Comparison of ENCODE assay signal across 11 cellular contexts in genomic region chr4:112282860-112283667, GRCh38. TPM values are rescaled to one million over a fixed set of nuclear protein-coding genes. Genes with fewer than 3 reads are reported as not detected.
A peak's percentile ranks its signal among the peaks of the same experiment; 100 is the strongest.
DNase-seq lines count a peak whose midpoint lies in the region; ATAC-seq and TF ChIP-seq lines count a peak whose summit lies in the region.
"Had no signal": no experiment of that assay in that cellular context is flagged by ENCODE, and none has a peak within 500 bp of the region (broad histone marks: within the 10 kb centered on the region; RNA-seq: fewer than 3 reads in every experiment).

No MANE protein-coding gene starts in this region.

- H3K36me3 Mint-ChIP-seq in activated T-cell treated with anti-CD3 and anti-CD28 coated beads, Interleukin-2, amount 50 U/mL, for 72 hours (ENCODE audit: insufficient read depth in 2 of 2), result peaks cover 26 to 65% of the 10 kb centered on the region in 2 donors
- peaks cover 36% of the 10 kb centered on the region for H3K36me3 Mint-ChIP-seq in dendritic cell treated with granulocyte-macrophage colony-stimulating factor and Interleukin-4, amounts not matched to agents 40 ng/mL and 50 ng/mL, for 4 days (ENCODE audit: low read depth)

- no peaks in the 10 kb centered on the region for H3K9me3 ChIP-seq in PC-3 (ENCODE audit: low read length)
- H3K9me3 ChIP-seq: tibial nerve had no signal

- intact Hi-C loops in PC-3 (cut with micrococcal nuclease), result no loop called here
- intact Hi-C loops in dendritic cell treated with granulocyte-macrophage colony-stimulating factor and Interleukin-4, amounts not matched to agents 40 ng/mL and 50 ng/mL, for 4 days (cut with micrococcal nuclease), result loop anchor here (5.0 kb wide), 1 partner anchor 34 kb away; no protein-coding TSS in a partner anchor

- no TSS peak for BruUV-seq in PC-3 (replicated peaks; lab: Mats Ljungman, UMichigan)

- H3K4me3 Mint-ChIP-seq in activated T-cell treated with anti-CD3 and anti-CD28 coated beads, Interleukin-2, amount 50 U/mL, for 72 hours, result peak overlapping the region; percentile 92 to 95
- no peak overlapping the region for H3K4me3 Mint-ChIP-seq in dendritic cell treated with granulocyte-macrophage colony-stimulating factor and Interleukin-4, amounts not matched to agents 40 ng/mL and 50 ng/mL, for 4 days
- H3K4me3 Mint-ChIP-seq in stimulated activated naive CD8-positive, alpha-beta T cell treated with anti-CD3 and anti-CD28 coated beads, Interleukin-15, amount 100 ng/mL, for 72 hours, result peak overlapping the region; percentile 67 to 99

- no peaks in the 10 kb centered on the region; the same call in 1 of the 2 replicates for H3K36me3 ChIP-seq in PC-3 (ENCODE audit: low read depth, low read length)
- H3K36me3 ChIP-seq: tibial nerve had no signal

- no peaks in the 10 kb centered on the region for H4K20me1 ChIP-seq in PC-3 (ENCODE audit: low read length)

- H3K27ac Mint-ChIP-seq in activated T-cell treated with anti-CD3 and anti-CD28 coated beads, Interleukin-2, amount 50 U/mL, for 72 hours, result peak overlapping the region; percentile 79
- H3K27ac Mint-ChIP-seq in dendritic cell treated with granulocyte-macrophage colony-stimulating factor and Interleukin-4, amounts not matched to agents 40 ng/mL and 50 ng/mL, for 4 days, result peak overlapping the region; percentile 41
- peak overlapping the region in 1 of 2 donors; percentile 37 for H3K27ac Mint-ChIP-seq in stimulated activated naive CD8-positive, alpha-beta T cell treated with anti-CD3 and anti-CD28 coated beads, Interleukin-15, amount 100 ng/mL, for 72 hours

- peak overlapping the region; percentile 96; the same call in 1 of the 2 replicates for H3K4me3 ChIP-seq in PC-3 (ENCODE audit: low read length)

- H3K4me1 ChIP-seq in PC-3 (ENCODE audit: insufficient read depth, low read length), result peaks cover 3% of the 10 kb centered on the region; the same call in 1 of the 2 replicates

- no peaks in the 10 kb centered on the region for H3K9me2 ChIP-seq in PC-3 (replicated peaks; ENCODE audit: low read length)

- H3K9ac ChIP-seq in PC-3 (ENCODE audit: low read length), result no peak overlapping the region

- peaks cover 2 to 7% of the 10 kb centered on the region in 2 donors for H3K9me3 Mint-ChIP-seq in activated T-cell treated with anti-CD3 and anti-CD28 coated beads, Interleukin-2, amount 50 U/mL, for 72 hours
- no peaks in the 10 kb centered on the region for H3K9me3 Mint-ChIP-seq in dendritic cell treated with granulocyte-macrophage colony-stimulating factor and Interleukin-4, amounts not matched to agents 40 ng/mL and 50 ng/mL, for 4 days
- H3K9me3 Mint-ChIP-seq in stimulated activated naive CD8-positive, alpha-beta T cell treated with anti-CD3 and anti-CD28 coated beads, Interleukin-15, amount 100 ng/mL, for 72 hours, result peaks cover 6 to 28% of the 10 kb centered on the region in 2 donors

- POLR2A ChIA-PET in PC-3 (lab: Charles Lee; ENCODE audit: unreplicated experiment), result no interaction called here

- H3K4me2 ChIP-seq in PC-3 (ENCODE audit: low read length), result peak overlapping the region; percentile 99

- no peak for TF ChIP-seq CTCF in PC-3 (conservative IDR thresholded peaks at IDR 0.05; ENCODE audit: low read depth, low read length)

- H3F3A ChIP-seq in PC-3 (ENCODE audit: low read length, unreplicated experiment), result no peaks in the 10 kb centered on the region

- H3K27me3 Mint-ChIP-seq in activated T-cell treated with anti-CD3 and anti-CD28 coated beads, Interleukin-2, amount 50 U/mL, for 72 hours (ENCODE audit: low read depth), result no peaks in the 10 kb centered on the region
- H3K27me3 Mint-ChIP-seq in dendritic cell treated with granulocyte-macrophage colony-stimulating factor and Interleukin-4, amounts not matched to agents 40 ng/mL and 50 ng/mL, for 4 days, result no peaks in the 10 kb centered on the region
- H3K27me3 Mint-ChIP-seq in stimulated activated naive CD8-positive, alpha-beta T cell treated with anti-CD3 and anti-CD28 coated beads, Interleukin-15, amount 100 ng/mL, for 72 hours, result no peaks in the 10 kb centered on the region

- H3K79me2 ChIP-seq in PC-3 (ENCODE audit: low read length), result peaks cover 67% of the 10 kb centered on the region

- ATAC-seq in activated T-cell treated with anti-CD3 and anti-CD28 coated beads, Interleukin-2, amount 50 U/mL, for 72 hours (replicated peaks in 1 of 2), result no peak
- ATAC-seq in PC-3, result no peak
- no peak for ATAC-seq in stimulated activated naive CD8-positive, alpha-beta T cell treated with anti-CD3 and anti-CD28 coated beads, Interleukin-15, amount 100 ng/mL, for 72 hours
- ATAC-seq: sciatic nerve had no signal

- H3K4me1 Mint-ChIP-seq in activated T-cell treated with anti-CD3 and anti-CD28 coated beads, Interleukin-2, amount 50 U/mL, for 72 hours (ENCODE audit: low read depth), result peaks cover 77% of the 10 kb centered on the region
- peaks cover 73% of the 10 kb centered on the region for H3K4me1 Mint-ChIP-seq in dendritic cell treated with granulocyte-macrophage colony-stimulating factor and Interleukin-4, amounts not matched to agents 40 ng/mL and 50 ng/mL, for 4 days (ENCODE audit: low read depth)
- peaks cover 77% of the 10 kb centered on the region for H3K4me1 Mint-ChIP-seq in stimulated activated naive CD8-positive, alpha-beta T cell treated with anti-CD3 and anti-CD28 coated beads, Interleukin-15, amount 100 ng/mL, for 72 hours

- no peak overlapping the region for H3K27ac ChIP-seq in PC-3 (ENCODE audit: low read length)

- CTCF ChIA-PET in PC-3 (lab: Charles Lee), result no interaction called here

- no peak for DNase-seq in activated T-cell treated with anti-CD3 and anti-CD28 coated beads, Interleukin-2, amount 50 U/mL, for 72 hours
- DNase-seq in activated T-cell treated with anti-CD3 and anti-CD28 coated beads for 4 hours (no peak), PC-3 (no peak), NCI-H82 (lab: John Stamatoyannopoulos, UW) (no peak), NCI-H524 (lab: John Stamatoyannopoulos, UW) (no peak)
- no peak for DNase-seq in stimulated activated naive CD8-positive, alpha-beta T cell treated with anti-CD3 and anti-CD28 coated beads, Interleukin-15, amount 100 ng/mL, for 72 hours
- DNase-seq in stimulated activated naive CD4-positive, alpha-beta T cell treated with Interleukin-2 at 50 U/mL for 16 hours (lab: John Stamatoyannopoulos, UW), result no peak
- DNase-seq: activated CD8-positive, alpha-beta memory T cell treated with anti-CD3 and anti-CD28 coated beads, Interleukin-2, amount 50 U/mL, for 48 hours had no signal

- H2AFZ ChIP-seq in PC-3 (ENCODE audit: low read length), result no peak overlapping the region

- no peaks in the 10 kb centered on the region for H3K27me3 ChIP-seq in PC-3 (ENCODE audit: low read length)
- H3K27me3 ChIP-seq: tibial nerve had no signal

RNA-seq across cellular contexts. Expression of gene TIFA, which starts 2.6 kb away (rescaled TPM):
- total RNA-seq in activated T-cell treated with anti-CD3 and anti-CD28 coated beads, Interleukin-2, amount 50 U/mL, for 72 hours, result 10 to 100 TPM; 82.7 to 87.1 TPM
- total RNA-seq in PC-3 (2014; rRNA removed), result 9.4 and 12.5 TPM in 2 replicates

RNA-seq across cellular contexts. Expression of gene ALPK1, which starts 14.1 kb away (rescaled TPM):
- 10 to 100 TPM; 61.6 to 64.7 TPM for total RNA-seq in activated T-cell treated with anti-CD3 and anti-CD28 coated beads, Interleukin-2, amount 50 U/mL, for 72 hours
- 4.2 and 4.3 TPM in 2 replicates for total RNA-seq in PC-3 (2014; rRNA removed)

RNA-seq across cellular contexts. Expression of gene AP1AR, which starts 51.5 kb away (rescaled TPM):
- total RNA-seq in activated T-cell treated with anti-CD3 and anti-CD28 coated beads, Interleukin-2, amount 50 U/mL, for 72 hours, result 10 to 100 TPM; 21.6 to 33.2 TPM
- total RNA-seq in PC-3 (2014; rRNA removed), result 21.3 and 34.6 TPM in 2 replicates

Comparison
In these comparisons a context has a peak if more than half of its experiments do, and no peak if none do; other contexts are left out.
1. RNA of gene ALPK1, which starts 14.1 kb away (total RNA-seq): 61.6 to 64.7 TPM in activated T-cell treated with anti-CD3 and anti-CD28 coated beads, Interleukin-2, amount 50 U/mL, for 72 hours; 4.2 to 4.3 TPM in PC-3; every median in the first group is over 10 times any median in the second.